In the genomic region with DNA sequence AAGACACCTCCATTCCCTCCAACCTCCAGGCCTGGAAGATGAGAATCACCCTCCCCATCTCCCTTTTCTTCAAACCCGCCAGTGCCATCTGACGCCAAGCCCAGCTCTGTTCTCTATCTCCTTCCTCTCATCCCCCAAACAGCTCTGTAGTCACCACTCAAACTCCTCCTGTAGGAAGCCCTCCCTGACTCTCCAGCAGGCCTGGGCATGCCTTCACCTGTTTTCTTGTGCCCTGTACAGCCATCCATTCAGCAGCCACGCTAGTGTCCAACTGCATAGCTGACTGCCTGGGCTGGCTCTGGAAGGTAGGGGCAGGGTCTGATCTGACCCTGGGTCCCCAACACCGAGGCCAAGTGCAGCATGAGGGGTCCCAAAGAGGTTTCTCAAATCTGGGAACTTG, we compare ENCODE assay signal across 1 cellular context.
TF ChIP-seq lines count a peak whose summit lies in the region.

No MANE protein-coding gene starts in this region.

TF ChIP-seq in H1, 55 proteins besides CTCF, POLR2A, EP300 and RAD21:
- TF ChIP-seq EZH2 (IDR thresholded peaks at IDR 0.05; ENCODE audit: low read depth, low read length, severe bottlenecking) (no peak), CHD1 (IDR thresholded peaks at IDR 0.05; ENCODE audit: low read depth, low read length) (no peak), SP1 (IDR thresholded peaks at IDR 0.05; ENCODE audit: low read depth, low read length) (no peak), JUND (IDR thresholded peaks at IDR 0.05; ENCODE audit: low read length) (no peak), BRCA1 (IDR thresholded peaks at IDR 0.05; ENCODE audit: low read depth, low read length) (no peak), JUN (IDR thresholded peaks at IDR 0.05; ENCODE audit: low read depth, low read length) (no peak), TBP (IDR thresholded peaks at IDR 0.05; ENCODE audit: low read depth, low read length) (no peak), KDM4A (IDR thresholded peaks at IDR 0.05; ENCODE audit: low read depth, low read length, severe bottlenecking) (no peak), POU5F1 (IDR thresholded peaks at IDR 0.05; ENCODE audit: low read depth, low read length) (no peak), SAP30 (IDR thresholded peaks at IDR 0.05; ENCODE audit: insufficient read depth, insufficient replicate concordance, low read length) (no peak), TEAD4 (IDR thresholded peaks at IDR 0.05; ENCODE audit: low read depth, low read length) (no peak), HDAC6 (IDR thresholded peaks at IDR 0.05; ENCODE audit: low read depth, low read length) (no peak), HDAC2 (IDR thresholded peaks at IDR 0.05; ENCODE audit: borderline replicate concordance in 1 of 2, low read depth in 2 of 2, low read length in 2 of 2) (no peak), SIX5 (IDR thresholded peaks at IDR 0.05; ENCODE audit: low read depth, low read length) (no peak), GABPA (IDR thresholded peaks at IDR 0.05; ENCODE audit: borderline replicate concordance, insufficient read depth, low read length) (no peak), CHD2 (IDR thresholded peaks at IDR 0.05; ENCODE audit: low read length) (no peak), RXRA (IDR thresholded peaks at IDR 0.05; ENCODE audit: insufficient read depth, low read depth, low read length) (no peak), SIRT6 (IDR thresholded peaks at IDR 0.05; ENCODE audit: low read length) (no peak), KDM1A (IDR thresholded peaks at IDR 0.05; ENCODE audit: borderline replicate concordance, low read length) (no peak)
- TF ChIP-seq, protein P1, sequence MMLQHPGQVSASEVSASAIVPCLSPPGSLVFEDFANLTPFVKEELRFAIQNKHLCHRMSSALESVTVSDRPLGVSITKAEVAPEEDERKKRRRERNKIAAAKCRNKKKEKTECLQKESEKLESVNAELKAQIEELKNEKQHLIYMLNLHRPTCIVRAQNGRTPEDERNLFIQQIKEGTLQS (IDR thresholded peaks at IDR 0.05; ENCODE audit: insufficient read depth, low read depth, low read length): no peak
